ENCODE assay signal across 8 cellular contexts in the genomic region with DNA sequence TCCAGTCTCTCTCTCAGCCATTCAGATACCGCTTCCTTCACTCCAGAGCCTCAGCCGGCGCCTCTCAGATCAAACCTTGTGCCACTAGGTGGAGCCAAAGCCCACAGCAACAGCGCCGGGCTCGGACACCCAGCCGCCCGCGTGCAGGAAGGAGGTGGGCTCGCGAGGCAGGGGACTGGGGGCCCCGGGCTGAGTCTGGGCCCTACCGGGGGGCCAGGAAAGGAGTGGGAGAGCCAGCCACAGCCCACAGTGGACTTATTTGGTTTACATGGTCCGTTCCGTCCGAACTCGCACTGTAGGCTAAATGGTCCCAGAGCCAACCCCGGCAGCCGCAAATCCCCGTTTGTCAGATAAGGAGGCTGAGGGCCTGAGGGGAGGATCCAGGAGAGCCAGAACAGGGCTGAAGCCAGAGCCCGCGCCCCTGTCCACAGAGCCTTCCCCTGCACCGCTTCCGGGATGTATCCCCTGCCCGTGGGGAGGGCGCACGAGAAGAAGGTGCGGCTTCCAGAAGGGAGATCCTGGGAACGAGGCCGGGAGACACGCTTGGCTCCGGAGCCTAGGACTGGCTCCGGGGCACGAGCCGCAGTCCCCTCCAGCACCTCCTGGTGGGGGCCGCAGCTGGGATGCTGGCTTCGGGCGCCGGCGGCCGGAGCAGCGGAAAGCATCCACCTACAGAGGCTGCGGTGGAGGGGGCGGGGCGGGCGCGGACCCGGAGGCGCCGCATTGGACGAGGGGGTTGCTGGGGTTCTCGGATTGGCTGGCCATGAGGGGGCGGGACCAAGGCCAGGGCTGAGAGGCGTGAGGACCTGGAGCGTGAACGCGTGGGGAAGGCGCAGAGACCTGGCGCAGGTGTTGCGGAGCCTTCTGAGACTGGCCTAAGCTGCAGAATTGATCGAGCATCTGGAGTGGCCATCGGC. TPM values are rescaled to one million over a fixed set of nuclear protein-coding genes. Genes with fewer than 3 reads are reported as not detected.
A peak's percentile ranks its signal among the peaks of the same experiment; 100 is the strongest.
DNase-seq lines count a peak whose midpoint lies in the region; ATAC-seq and TF ChIP-seq lines count a peak whose summit lies in the region.

No MANE protein-coding gene starts in this region.

- no peaks in the 10 kb centered on the region for H3K79me2 ChIP-seq in DND-41 (ENCODE audit: insufficient read depth, low read length)
- H3K79me2 ChIP-seq in GM23248 (ENCODE audit: insufficient read depth): no peaks in the 10 kb centered on the region
- no peaks in the 10 kb centered on the region for H3K79me2 ChIP-seq in fibroblast of lung (ENCODE audit: control insufficient read depth, insufficient read depth, low read length)

- H3K27me3 Mint-ChIP-seq in activated T-cell treated with anti-CD3 and anti-CD28 coated beads, Interleukin-2, amount 50 U/mL, for 72 hours (ENCODE audit: low read depth): peaks cover 7% of the 10 kb centered on the region
- H3K27me3 Mint-ChIP-seq in naive thymus-derived CD8-positive, alpha-beta T cell: peaks cover 0 to 8% (median 7%) of the 10 kb centered on the region in 5 donors
- no peaks in the 10 kb centered on the region for H3K27me3 Mint-ChIP-seq in stimulated activated memory B cell treated with anti-CD40 and anti-IgM and Interleukin-4, amounts not matched to agents 10 μg/mL and 1 μg/mL and 100 μg/mL, for 72 hours

- H3K27ac ChIP-seq in DND-41 (ENCODE audit: low read length) (peak overlapping the region; percentile 63), GM23248 (no peak overlapping the region), Peyer's patch (peak overlapping the region; percentile 24 to 87 (median 54)), fibroblast of lung (ENCODE audit: insufficient read depth, low read length) (no peak overlapping the region)

- peak overlapping the region; percentile 100 for H3K4me2 ChIP-seq in DND-41 (ENCODE audit: insufficient read depth, low read length)
- peak overlapping the region; percentile 98 for H3K4me2 ChIP-seq in GM23248 (ENCODE audit: unreplicated experiment)
- H3K4me2 ChIP-seq in fibroblast of lung (ENCODE audit: extremely low read depth, insufficient read depth, low read length): peak overlapping the region; percentile 100

- WGBS in GM23248 (ENCODE audit: low coverage in 1 of 2, low lambda C conversion rate in 2 of 2, missing lambda C conversion rate in 2 of 2), 2 experiments: 1% methylated on average over 44 to 59 of the region's 62 CpGs

- H2AFZ ChIP-seq in DND-41 (ENCODE audit: low read depth, low read length): peak overlapping the region; percentile 82
- H2AFZ ChIP-seq in GM23248: peak overlapping the region; percentile 91
- peak overlapping the region; percentile 82 for H2AFZ ChIP-seq in fibroblast of lung (ENCODE audit: low read length)

- POLR2A ChIA-PET in naive thymus-derived CD8-positive, alpha-beta T cell (lab: Charles Lee): interaction anchor here (0.6 to 2.9 kb wide), 11 partner anchors 11 to 413 kb away, joined by 3 to 11 read pairs (median 3); a partner anchor contains a TSS

- TF ChIP-seq CTCF in DND-41 (IDR thresholded peaks at IDR 0.05; ENCODE audit: borderline replicate concordance, extremely low read depth, low read length, poor library complexity, severe bottlenecking) (peak; percentile 89), Peyer's patch (IDR thresholded peaks at IDR 0.05) (peak; percentile 79 to 90 (median 86)), fibroblast of lung (conservative IDR thresholded peaks at IDR 0.05 in 1 of 2, IDR thresholded peaks at IDR 0.05 in 1 of 2; ENCODE audit: low read depth in 1 of 2, low read length in 2 of 2) (peak; percentile 77 to 78)

- DNase-seq in DND-41 (peak; percentile 93), GM23248 (peak; percentile 94), Kasumi-1 (lab: John Stamatoyannopoulos, UW) (peak; percentile 81 to 89), Peyer's patch (peak; percentile 97 to 98 (median 97)), fibroblast of lung (ENCODE audit: low read depth in 2 of 2) (peak; percentile 73 to 80)
- peak; percentile 95 to 96 for DNase-seq in activated T-cell treated with anti-CD3 and anti-CD28 coated beads, Interleukin-2, amount 50 U/mL, for 72 hours
- peak; percentile 86 to 97 (median 92) for DNase-seq in naive thymus-derived CD8-positive, alpha-beta T cell

- peak overlapping the region; percentile 24 to 76; a peak in 3 of 4 replicates for H3K4me3 ChIP-seq in DND-41 (ENCODE audit: low read depth in 1 of 2, low read length in 2 of 2)
- peak overlapping the region; percentile 77 for H3K4me3 ChIP-seq in GM23248
- H3K4me3 ChIP-seq in Peyer's patch: peak overlapping the region; percentile 53 to 75 (median 58)
- peak overlapping the region; percentile 68 to 78 (median 71) for H3K4me3 ChIP-seq in fibroblast of lung (replicated peaks in 1 of 4; ENCODE audit: control extremely low read depth in 1 of 4, insufficient read depth in 1 of 4, low read depth in 3 of 4, low read length in 4 of 4)

- H3F3A ChIP-seq in GM23248 (ENCODE audit: insufficient read depth): no peaks in the 10 kb centered on the region

- peaks cover 19% of the 10 kb centered on the region for H3K27me3 ChIP-seq in DND-41 (ENCODE audit: insufficient read depth, low read length, poor library complexity)
- no peaks in the 10 kb centered on the region for H3K27me3 ChIP-seq in GM23248 (replicated peaks; ENCODE audit: insufficient read depth)
- H3K27me3 ChIP-seq in Peyer's patch: no peaks in the 10 kb centered on the region
- H3K27me3 ChIP-seq in fibroblast of lung (ENCODE audit: control insufficient read depth, insufficient read depth, low read length): peaks cover 15% of the 10 kb centered on the region

- H3K36me3 Mint-ChIP-seq in activated T-cell treated with anti-CD3 and anti-CD28 coated beads, Interleukin-2, amount 50 U/mL, for 72 hours (ENCODE audit: insufficient read depth in 2 of 2): no peaks in the 10 kb centered on the region
- no peaks in the 10 kb centered on the region for H3K36me3 Mint-ChIP-seq in naive thymus-derived CD8-positive, alpha-beta T cell
- no peaks in the 10 kb centered on the region for H3K36me3 Mint-ChIP-seq in stimulated activated memory B cell treated with anti-CD40 and anti-IgM and Interleukin-4, amounts not matched to agents 10 μg/mL and 1 μg/mL and 100 μg/mL, for 72 hours

- H4K20me1 ChIP-seq in DND-41 (ENCODE audit: insufficient read depth, low read length): no peaks in the 10 kb centered on the region
- no peaks in the 10 kb centered on the region for H4K20me1 ChIP-seq in GM23248 (ENCODE audit: insufficient read depth)
- H4K20me1 ChIP-seq in fibroblast of lung (ENCODE audit: control insufficient read depth, extremely low read depth, insufficient read depth, low read length): no peaks in the 10 kb centered on the region

- no peaks in the 10 kb centered on the region for H3K9me3 ChIP-seq in DND-41 (ENCODE audit: insufficient read depth, low read length, severe bottlenecking)
- no peaks in the 10 kb centered on the region for H3K9me3 ChIP-seq in GM23248 (ENCODE audit: low read depth)
- no peaks in the 10 kb centered on the region for H3K9me3 ChIP-seq in Peyer's patch
- H3K9me3 ChIP-seq in fibroblast of lung (ENCODE audit: control insufficient read depth, insufficient read depth, low read depth, low read length): no peaks in the 10 kb centered on the region

- H3K36me3 ChIP-seq in DND-41 (ENCODE audit: insufficient read depth, low read length) (no peaks in the 10 kb centered on the region), GM23248 (ENCODE audit: low read depth) (no peaks in the 10 kb centered on the region), Peyer's patch (no peaks in the 10 kb centered on the region), fibroblast of lung (ENCODE audit: control insufficient read depth, insufficient read depth, low read length) (no peaks in the 10 kb centered on the region)

- no peak overlapping the region for H3K27ac Mint-ChIP-seq in activated T-cell treated with anti-CD3 and anti-CD28 coated beads, Interleukin-2, amount 50 U/mL, for 72 hours
- H3K27ac Mint-ChIP-seq in naive thymus-derived CD8-positive, alpha-beta T cell: peak overlapping the region; percentile 34 to 86 (median 78)
- peak overlapping the region; percentile 65 for H3K27ac Mint-ChIP-seq in stimulated activated memory B cell treated with anti-CD40 and anti-IgM and Interleukin-4, amounts not matched to agents 10 μg/mL and 1 μg/mL and 100 μg/mL, for 72 hours

- no peak for TF ChIP-seq POLR2A in Peyer's patch (IDR thresholded peaks at IDR 0.05)

- H3K9me2 ChIP-seq in GM23248 (ENCODE audit: insufficient read depth): no peaks in the 10 kb centered on the region

- peak; percentile 91 for ATAC-seq in DND-41 (ENCODE audit: insufficient read depth, low read depth)
- peak; percentile 94 to 95 for ATAC-seq in activated T-cell treated with anti-CD3 and anti-CD28 coated beads, Interleukin-2, amount 50 U/mL, for 72 hours (replicated peaks in 1 of 2)
- peak; percentile 96 for ATAC-seq in naive thymus-derived CD8-positive, alpha-beta T cell
- peak; percentile 94 for ATAC-seq in stimulated activated memory B cell treated with anti-CD40 and anti-IgM and Interleukin-4, amounts not matched to agents 10 μg/mL and 1 μg/mL and 100 μg/mL, for 72 hours

- in situ Hi-C loops in GM23248 (cut with MboI): loop anchor here (10.0 kb wide), 2 partner anchors 251 to 391 kb away; no protein-coding TSS in a partner anchor

- peaks cover 24% of the 10 kb centered on the region for H3K4me1 ChIP-seq in DND-41 (ENCODE audit: insufficient read depth, low read length)
- H3K4me1 ChIP-seq in GM23248 (ENCODE audit: insufficient read depth): 0 out of 2 replicates have a peak, but pooled peaks cover 3% of the 10 kb centered on the region
- peaks cover 0 to 8% (median 2%) of the 10 kb centered on the region in 4 donors for H3K4me1 ChIP-seq in Peyer's patch
- peaks cover 5% of the 10 kb centered on the region for H3K4me1 ChIP-seq in fibroblast of lung (ENCODE audit: control insufficient read depth, extremely low read depth, insufficient read depth, low read length)

- H3K4me3 Mint-ChIP-seq in activated T-cell treated with anti-CD3 and anti-CD28 coated beads, Interleukin-2, amount 50 U/mL, for 72 hours: peak overlapping the region; percentile 79 to 90
- peak overlapping the region; percentile 69 to 91 (median 86) for H3K4me3 Mint-ChIP-seq in naive thymus-derived CD8-positive, alpha-beta T cell
- peak overlapping the region; percentile 72 for H3K4me3 Mint-ChIP-seq in stimulated activated memory B cell treated with anti-CD40 and anti-IgM and Interleukin-4, amounts not matched to agents 10 μg/mL and 1 μg/mL and 100 μg/mL, for 72 hours

- peaks cover 41% of the 10 kb centered on the region for H3K4me1 Mint-ChIP-seq in activated T-cell treated with anti-CD3 and anti-CD28 coated beads, Interleukin-2, amount 50 U/mL, for 72 hours (ENCODE audit: low read depth)
- peaks cover 6 to 25% (median 15%) of the 10 kb centered on the region in 4 donors for H3K4me1 Mint-ChIP-seq in naive thymus-derived CD8-positive, alpha-beta T cell
- H3K4me1 Mint-ChIP-seq in stimulated activated memory B cell treated with anti-CD40 and anti-IgM and Interleukin-4, amounts not matched to agents 10 μg/mL and 1 μg/mL and 100 μg/mL, for 72 hours: peaks cover 42% of the 10 kb centered on the region

- H3K9ac ChIP-seq in DND-41 (ENCODE audit: low read depth, low read length): peak overlapping the region; percentile 60
- peak overlapping the region; percentile 10; the same call in 1 of the 2 replicates for H3K9ac ChIP-seq in GM23248
- H3K9ac ChIP-seq in fibroblast of lung (ENCODE audit: insufficient read depth, low read length): peak overlapping the region; percentile 27

- no peaks in the 10 kb centered on the region for H3K9me3 Mint-ChIP-seq in activated T-cell treated with anti-CD3 and anti-CD28 coated beads, Interleukin-2, amount 50 U/mL, for 72 hours
- no peaks in the 10 kb centered on the region for H3K9me3 Mint-ChIP-seq in naive thymus-derived CD8-positive, alpha-beta T cell
- H3K9me3 Mint-ChIP-seq in stimulated activated memory B cell treated with anti-CD40 and anti-IgM and Interleukin-4, amounts not matched to agents 10 μg/mL and 1 μg/mL and 100 μg/mL, for 72 hours: no peaks in the 10 kb centered on the region

RNA-seq across cellular contexts. Expression of a gene that starts 6.5 kb away (rescaled TPM):
- 0.25 and 0.32 TPM in 2 replicates for total RNA-seq in GM23248 (2014; rRNA removed; shearing (Covaris generic))
- polyA plus RNA-seq in GM23248 (2016; fragmentation: Nextera tagmentation; extraction: Ambion mirVana) (1.2 and 1.9 TPM in 2 replicates), fibroblast of lung (0.05 and 0.07 TPM in 2 replicates)
- total RNA-seq in Peyer's patch (1 to 10 TPM in 3 of 4 donors, under 1 TPM in 1; 0.88 to 6.6 (median 3.3) TPM), fibroblast of lung (0.33 and 0.51 TPM in 2 replicates)
- under 1 TPM; 0.21 to 0.26 TPM for total RNA-seq in activated T-cell treated with anti-CD3 and anti-CD28 coated beads, Interleukin-2, amount 50 U/mL, for 72 hours
- 0.15 TPM in 1 of 2 replicates, not detected in the other for polyA plus RNA-seq in fibroblast of lung (2012)
- polyA minus RNA-seq in fibroblast of lung (ENCODE audit: low replicate concordance): 3.1 TPM in 1 of 2 replicates, not detected in the other
- not detected for total RNA-seq in naive thymus-derived CD8-positive, alpha-beta T cell
- polyA plus RNA-seq in naive thymus-derived CD8-positive, alpha-beta T cell: not detected

RNA-seq across cellular contexts. Expression of a gene that starts 59.8 kb away (rescaled TPM):
- 132 and 151 TPM in 2 replicates for total RNA-seq in GM23248 (2014; rRNA removed; shearing (Covaris generic))
- polyA plus RNA-seq in GM23248 (2016; fragmentation: Nextera tagmentation; extraction: Ambion mirVana) (41.2 and 42.3 TPM in 2 replicates), fibroblast of lung (12.5 and 18.5 TPM in 2 replicates)
- total RNA-seq in Peyer's patch (10 to 100 TPM in 1 of 4 donors, 1 to 10 TPM in 3; 1.5 to 42.9 (median 1.6) TPM), fibroblast of lung (2.3 and 5.6 TPM in 2 replicates)
- total RNA-seq in activated T-cell treated with anti-CD3 and anti-CD28 coated beads, Interleukin-2, amount 50 U/mL, for 72 hours: 10 to 100 TPM; 46.7 to 57.1 TPM
- polyA plus RNA-seq in fibroblast of lung (2012): 16.1 and 22.2 TPM in 2 replicates
- polyA minus RNA-seq in fibroblast of lung (ENCODE audit: low replicate concordance): 18.9 and 29.8 TPM in 2 replicates
- 1 to 10 TPM; 3.2 TPM for total RNA-seq in naive thymus-derived CD8-positive, alpha-beta T cell
- 1 to 10 TPM in 1 of 3 donors, under 1 TPM in 2; 0.09 to 1.7 (median 0.20) TPM for polyA plus RNA-seq in naive thymus-derived CD8-positive, alpha-beta T cell

Comparison
In these comparisons a context has a peak if more than half of its experiments do, and no peak if none do; other contexts are left out.
1. H3K27ac ChIP-seq: peak in DND-41 (single experiment) and Peyer's patch (4 of 4); none in GM23248 (single experiment) and fibroblast of lung (single experiment).
2. H3K9ac ChIP-seq: peak in every context shown above with its lines; median percentile 60 in DND-41; 27 in fibroblast of lung; 10 in GM23248.
3. Peak in every context shown above with its lines, with median percentiles within 50 percentile points of each other: ATAC-seq, DNase-seq, H2AFZ ChIP-seq, H3K4me2 ChIP-seq, H3K4me3 ChIP-seq, CTCF ChIP-seq and H3K4me3 Mint-ChIP-seq.